ENCODE assay signal across 8 cellular contexts in genomic region chr2:101697124-101697793, GRCh38.
DNase-seq lines count a peak whose midpoint lies in the region; ATAC-seq lines count a peak whose summit lies in the region.

Gene MAP4K4, plus strand, starts transcription at chr2:101697707. Its CDS starts 374 bp downstream, at chr2:101698081.

- no peaks in the 10 kb centered on the region; the same call in 1 of the 2 replicates for H3K36me3 ChIP-seq in ES-I3 (ENCODE audit: insufficient read depth, low read length)

- ATAC-seq in HG02759 (IDR thresholded peaks at IDR 0.05; ENCODE audit: unreplicated experiment) (peak; percentile 61), HG03378 (IDR thresholded peaks at IDR 0.05; ENCODE audit: unreplicated experiment) (no peak)

- DNase-seq in NCI-H2196 treated with DMSO at 0.1 percent for 48 hours (lab: John Stamatoyannopoulos, UW; ENCODE audit: unreplicated experiment): peak; percentile 64
- peak in 3 of 4 experiments; percentile 34 to 55 (median 55) for DNase-seq in activated CD4-positive, CD25-positive, alpha-beta regulatory T cell (lab: John Stamatoyannopoulos, UW)
- peak in 58 of 61 donors; percentile 23 to 91 (median 76) for DNase-seq in caudate nucleus (lab: John Stamatoyannopoulos, UW)
- DNase-seq in iPS-NIHi7 (ENCODE audit: extremely low spot score): peak; percentile 76

- H3K9ac ChIP-seq in ES-I3 (ENCODE audit: low read depth, low read length): peak within 1 kb of the TSS; percentile 96

- peaks cover 12% of the 10 kb centered on the region for H3K4me1 ChIP-seq in ES-I3 (ENCODE audit: insufficient read depth, low read length)

- peak within 1 kb of the TSS; percentile 87 for H3K27ac ChIP-seq in caudate nucleus (ENCODE audit: low read depth, low read length)
- peak within 1 kb of the TSS; percentile 45 to 94 (median 86) for H3K27ac ChIP-seq in skin epidermis

- H3K9me3 ChIP-seq in ES-I3 (ENCODE audit: control insufficient read depth, insufficient read depth, low read length): no peaks in the 10 kb centered on the region

- peak within 1 kb of the TSS; percentile 54 to 68 (median 65) for H3K4me3 ChIP-seq in skin epidermis
